ENCODE assay signal across 23 cellular contexts in the genomic region with DNA sequence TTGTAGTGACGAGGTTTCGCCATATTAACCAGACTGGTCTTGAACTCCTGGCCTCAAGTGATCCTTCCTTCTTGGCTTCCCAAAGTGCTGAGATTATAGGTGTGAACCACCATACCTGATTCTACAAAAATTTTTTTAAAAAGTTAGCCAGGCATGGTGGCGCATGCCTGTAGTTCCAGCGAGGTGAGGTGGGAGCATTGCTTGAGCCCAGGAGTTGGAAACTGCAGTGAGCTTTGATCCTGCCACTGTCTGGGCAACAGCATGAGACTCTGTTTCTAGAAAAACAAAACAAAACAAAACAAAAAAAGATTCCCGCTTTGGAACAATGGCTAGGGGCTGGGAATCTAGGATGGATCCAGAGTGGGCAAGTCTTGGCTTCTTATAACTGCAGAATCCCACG. TPM values are rescaled to one million over a fixed set of nuclear protein-coding genes. Genes with fewer than 3 reads are reported as not detected.
DNase-seq lines count a peak whose midpoint lies in the region; ATAC-seq, FAIRE-seq and TF ChIP-seq lines count a peak whose summit lies in the region.
"Had no signal": no experiment of that assay in that cellular context is flagged by ENCODE, and none has a peak within 500 bp of the region (broad histone marks: within the 10 kb centered on the region; RNA-seq: fewer than 3 reads in every experiment).

No MANE protein-coding gene starts in this region.

- POLR2A ChIA-PET in HepG2 (lab: Yijun Ruan, JAX), result no interaction called here

- ATAC-seq in HepG2, result peak; percentile 36; the same call in 1 of the 3 replicates
- ATAC-seq in right lobe of liver, result no peak
- no peak for ATAC-seq in HG03457 (IDR thresholded peaks at IDR 0.05; ENCODE audit: unreplicated experiment)
- ATAC-seq: CD8-positive, alpha-beta T cell had no signal

- TF ChIP-seq CTCF in HepG2 (CRISPR knock-in tag; IDR thresholded peaks at IDR 0.05), result no peak
- TF ChIP-seq CTCF in right lobe of liver (IDR thresholded peaks at IDR 0.05), result no peak

- H3K4me3 ChIP-seq in HepG2 (replicated peaks in 1 of 3; ENCODE audit: insufficient read depth in 1 of 3, low read depth in 2 of 3, low read length in 3 of 3) (no peak overlapping the region), right lobe of liver (no peak overlapping the region), neuron (ENCODE audit: low read length) (no peak overlapping the region)
- H3K4me3 ChIP-seq: BLaER1, HAP-1 had no signal

- H3K27ac ChIP-seq in HepG2 (ENCODE audit: extremely low read length, insufficient read depth, low read length), result no peak overlapping the region
- no peak overlapping the region for H3K27ac ChIP-seq in right lobe of liver
- H3K27ac ChIP-seq: 22Rv1, BLaER1, C4-2B had no signal

- H3K9ac ChIP-seq in HepG2 (ENCODE audit: insufficient read depth, low read depth, low read length), result no peak overlapping the region
- H3K9ac ChIP-seq: BLaER1 had no signal

- CTCF ChIA-PET in HepG2 (lab: Yijun Ruan, JAX; ENCODE audit: low intra/inter-chr PET ratio, low total read pairs), result no interaction called here

- no peak for TF ChIP-seq RAD21 in HepG2 (CRISPR knock-in tag; IDR thresholded peaks at IDR 0.05)

- BruUV-seq in HepG2 (replicated peaks; lab: Mats Ljungman, UMichigan), result no TSS peak

- TF ChIP-seq EP300 in HepG2 (IDR thresholded peaks at IDR 0.05; ENCODE audit: low read depth in 2 of 2, low read length in 2 of 2) (no peak), HepG2 (CRISPR knock-in tag; IDR thresholded peaks at IDR 0.05; ENCODE audit: borderline replicate concordance) (no peak)

- no peaks in the 10 kb centered on the region for H3K79me2 ChIP-seq in HepG2 (ENCODE audit: insufficient read depth, low read length)

- H3K4me1 ChIP-seq in HepG2 (ENCODE audit: insufficient read depth, low read length) (no peaks in the 10 kb centered on the region), right lobe of liver (no peaks in the 10 kb centered on the region), neuron (ENCODE audit: insufficient read depth, low read length) (peaks cover 13% of the 10 kb centered on the region)
- H3K4me1 ChIP-seq: BLaER1 had no signal

- H3K36me3 ChIP-seq in HepG2 (replicated peaks in 1 of 2; ENCODE audit: control insufficient read depth in 1 of 2, insufficient read depth in 2 of 2, low read length in 2 of 2) (no peaks in the 10 kb centered on the region), right lobe of liver (no peaks in the 10 kb centered on the region), neuron (ENCODE audit: insufficient read depth, low read length) (no peaks in the 10 kb centered on the region)
- H3K36me3 ChIP-seq: BLaER1, HAP-1 had no signal

- DNase-seq in HepG2 (ENCODE audit: low spot score) (no peak), right lobe of liver (no peak), left kidney (ENCODE audit: low read depth, low spot score) (peak; percentile 12), ecto neural progenitor cell (ENCODE audit: low spot score) (no peak)
- no peak for DNase-seq in stimulated activated CD8-positive, alpha-beta memory T cell treated with anti-CD3 and anti-CD28 coated beads, Interleukin-4, amount 100 ng/mL, for 48 hours
- DNase-seq: CD4-positive, CD25-positive, alpha-beta regulatory T cell; CD8-positive, alpha-beta T cell; DMS 273 treated with DMSO at 0.1 percent for 48 hours; DMS79; GF-D8; GOT3 had no signal

- H4K20me1 ChIP-seq in HepG2 (ENCODE audit: insufficient read depth, low read length), result no peaks in the 10 kb centered on the region
- H4K20me1 ChIP-seq: BLaER1 had no signal

- intact Hi-C loops in HepG2 (cut with micrococcal nuclease; ENCODE audit: unreplicated experiment), result no loop called here
- intact Hi-C loops in right lobe of liver (cut with DNase I), result no loop called here

- no peak overlapping the region for H2AFZ ChIP-seq in HepG2 (ENCODE audit: low read length)
- H2AFZ ChIP-seq in neuron (ENCODE audit: low read depth, low read length), result peak overlapping the region; percentile 30

- H3K4me2 ChIP-seq in HepG2 (ENCODE audit: low read depth, low read length), result no peak overlapping the region
- H3K4me2 ChIP-seq: BLaER1 had no signal

- no peak for FAIRE-seq in HepG2 (lab: Jason Lieb, UNC)
- FAIRE-seq: A204.1, D721Med, GM12891, GM18507, H54 had no signal

- in situ Hi-C loops in HepG2 (cut with HindIII; ENCODE audit: extremely low pct_ligation_motif_present, low pct_unique_long_range_greater_than_20kb), result no loop called here

- WGBS in HepG2 (ENCODE audit: low lambda C conversion rate), result 56% methylated on average over 6 of the region's 6 CpGs
- 77% methylated on average over 6 of the region's 6 CpGs for WGBS in right lobe of liver (ENCODE audit: insufficient coverage, low coverage, low lambda C conversion rate, missing lambda C conversion rate)

- TF ChIP-seq POLR2A in HepG2 (IDR thresholded peaks at IDR 0.05; ENCODE audit: insufficient read depth in 1 of 2, low read depth in 2 of 2, low read length in 2 of 2), result no peak
- TF ChIP-seq POLR2A in right lobe of liver (IDR thresholded peaks at IDR 0.05), result no peak

- H3K27me3 ChIP-seq in HepG2 (ENCODE audit: control insufficient read depth in 1 of 2, insufficient read depth in 2 of 2, low read length in 2 of 2), result no peaks in the 10 kb centered on the region; a peak in 1 of 5 replicates
- no peaks in the 10 kb centered on the region for H3K27me3 ChIP-seq in right lobe of liver
- H3K27me3 ChIP-seq in neuron (ENCODE audit: insufficient read depth, low read length), result no peaks in the 10 kb centered on the region
- H3K27me3 ChIP-seq: BLaER1 had no signal

- H3K9me3 ChIP-seq in HepG2 (ENCODE audit: low read length), result no peaks in the 10 kb centered on the region
- H3K9me3 ChIP-seq in right lobe of liver, result no peaks in the 10 kb centered on the region
- no peaks in the 10 kb centered on the region for H3K9me3 ChIP-seq in neuron (ENCODE audit: low read length)
- H3K9me3 ChIP-seq: BLaER1, HAP-1 had no signal

TF ChIP-seq in HepG2, 621 proteins besides CTCF, POLR2A, EP300 and RAD21:
- TF ChIP-seq U2AF1 (optimal IDR thresholded peaks at IDR 0.05; ENCODE audit: low read depth, low read length), result no peak
- no peak for TF ChIP-seq TBP (CRISPR knock-in tag; IDR thresholded peaks at IDR 0.05)
- TF ChIP-seq, protein P1, sequence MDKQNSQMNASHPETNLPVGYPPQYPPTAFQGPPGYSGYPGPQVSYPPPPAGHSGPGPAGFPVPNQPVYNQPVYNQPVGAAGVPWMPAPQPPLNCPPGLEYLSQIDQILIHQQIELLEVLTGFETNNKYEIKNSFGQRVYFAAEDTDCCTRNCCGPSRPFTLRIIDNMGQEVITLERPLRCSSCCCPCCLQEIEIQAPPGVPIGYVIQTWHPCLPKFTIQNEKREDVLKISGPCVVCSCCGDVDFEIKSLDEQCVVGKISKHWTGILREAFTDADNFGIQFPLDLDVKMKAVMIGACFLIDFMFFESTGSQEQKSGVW (CRISPR knock-in tag; IDR thresholded peaks at IDR 0.05; ENCODE audit: borderline replicate concordance), result no peak

RNA-seq across cellular contexts. Expression of a gene that starts 35.1 kb away (rescaled TPM):
- total RNA-seq in HepG2 (2016; rRNA removed; fragmentation: Illumina TruSeq; extraction: Trizol), result 0.17 and 0.33 TPM in 2 replicates
- 0.09 and 0.10 TPM in 2 replicates for total RNA-seq in HepG2 (2016; cell fraction: cytosol; rRNA removed; fragmentation: Illumina TruSeq; extraction: Trizol; ENCODE audit: low read depth)
- 0.24 and 0.26 TPM in 2 replicates for total RNA-seq in HepG2 (2016; cell fraction: insoluble cytoplasmic fraction; rRNA removed; fragmentation: Illumina TruSeq; extraction: Trizol)
- total RNA-seq in HepG2 (2016; cell fraction: membrane; rRNA removed; fragmentation: Illumina TruSeq; extraction: Trizol), result 0.24 and 0.25 TPM in 2 replicates
- total RNA-seq in HepG2 (2016; cell fraction: nucleus; rRNA removed; fragmentation: Illumina TruSeq; extraction: Trizol), result 0.34 and 0.47 TPM in 2 replicates
- 1.5 and 1.8 TPM in 2 replicates for polyA plus RNA-seq in HepG2 (2011; rRNA removed)
- polyA plus RNA-seq in HepG2 (2011; cell fraction: cytosol; rRNA removed), result 0.56 and 0.67 TPM in 2 replicates
- 5.4 and 6.2 TPM in 2 replicates for polyA plus RNA-seq in HepG2 (2011; cell fraction: nucleus; rRNA removed)
- polyA plus RNA-seq in HepG2 (2012), result 2.7 and 4.4 TPM in 2 replicates
- polyA plus RNA-seq in HepG2 (2016; cell fraction: cytosol; fragmentation: Illumina TruSeq; extraction: Trizol; ENCODE audit: low read depth), result not detected in 2 replicates
- polyA plus RNA-seq in HepG2 (2016; cell fraction: insoluble cytoplasmic fraction; fragmentation: Illumina TruSeq; extraction: Trizol; ENCODE audit: low read depth), result 0.13 and 0.20 TPM in 2 replicates
- polyA plus RNA-seq in HepG2 (2016; cell fraction: membrane; fragmentation: Illumina TruSeq; extraction: Trizol; ENCODE audit: low read depth), result 0.05 and 0.10 TPM in 2 replicates
- 2.4 and 4.2 TPM in 2 replicates for polyA plus RNA-seq in HepG2 (2016; cell fraction: nucleus; fragmentation: Illumina TruSeq; extraction: Trizol; ENCODE audit: insufficient read depth, low read depth)
- 1.5 and 6.5 TPM in 2 replicates for polyA minus RNA-seq in HepG2 (2011; rRNA and poly(A)+ RNA removed; ENCODE audit: low replicate concordance)
- polyA minus RNA-seq in HepG2 (2011; cell fraction: cytosol; rRNA and poly(A)+ RNA removed), result 1.4 and 1.5 TPM in 2 replicates
- 2.0 and 2.1 TPM in 2 replicates for polyA minus RNA-seq in HepG2 (2011; cell fraction: nucleus; rRNA and poly(A)+ RNA removed)
- total RNA-seq in right lobe of liver, result under 1 TPM; 0.24 to 0.63 (median 0.40) TPM
- total RNA-seq: B cell; CD4-positive, CD25-positive, alpha-beta regulatory T cell had no signal
- polyA plus RNA-seq: CD4-positive, CD25-positive, alpha-beta regulatory T cell had no signal
